ENCODE assay signal across 15 cellular contexts in genomic region chr18:39441648-39442047, GRCh38.
DNase-seq lines count a peak whose midpoint lies in the region; ATAC-seq, FAIRE-seq and TF ChIP-seq lines count a peak whose summit lies in the region.
"Had no signal": no experiment of that assay in that cellular context is flagged by ENCODE, and none has a peak within 500 bp of the region (broad histone marks: within the 10 kb centered on the region; RNA-seq: fewer than 3 reads in every experiment).

No MANE protein-coding gene starts in this region.

- WGBS in sigmoid colon, 2 donors: 88 to 91% methylated on average over 2 of the region's 2 CpGs

- H3K36me3 ChIP-seq in bronchial epithelial cell (ENCODE audit: control insufficient read depth, insufficient read depth, low read length) (no peaks in the 10 kb centered on the region), neural progenitor cell (no peaks in the 10 kb centered on the region), sigmoid colon (no peaks in the 10 kb centered on the region)
- H3K36me3 ChIP-seq: BLaER1 had no signal

- no peak for FAIRE-seq in bronchial epithelial cell (lab: Jason Lieb, UNC)
- FAIRE-seq: GM12891, H1 had no signal

- H3K4me3 Mint-ChIP-seq in neural progenitor cell: no peak overlapping the region
- H3K4me3 Mint-ChIP-seq: CD14-positive monocyte; CD4-positive, alpha-beta memory T cell; H9 had no signal

- no peaks in the 10 kb centered on the region for H4K20me1 ChIP-seq in neural progenitor cell (ENCODE audit: low read depth)
- H4K20me1 ChIP-seq: BLaER1 had no signal

- intact Hi-C loops in sigmoid colon (cut with DNase I): no loop called here

- H3K27me3 ChIP-seq in bronchial epithelial cell (ENCODE audit: control insufficient read depth, insufficient read depth, low read length) (no peaks in the 10 kb centered on the region), neural progenitor cell (no peaks in the 10 kb centered on the region), sigmoid colon (no peaks in the 10 kb centered on the region)
- H3K27me3 ChIP-seq: BLaER1 had no signal

- no peak overlapping the region for H3K27ac ChIP-seq in neural progenitor cell
- H3K27ac ChIP-seq in sigmoid colon: no peak overlapping the region
- H3K27ac ChIP-seq: 22Rv1, BLaER1 had no signal

- H3F3A ChIP-seq in neural progenitor cell (ENCODE audit: low read depth): no peaks in the 10 kb centered on the region

- no peak overlapping the region for H3K4me2 ChIP-seq in neural progenitor cell
- H3K4me2 ChIP-seq: BLaER1 had no signal

- no peak overlapping the region for H3K27ac Mint-ChIP-seq in neural progenitor cell
- H3K27ac Mint-ChIP-seq: CD14-positive monocyte; CD4-positive, alpha-beta memory T cell had no signal

- H3K4me1 ChIP-seq in neural progenitor cell (peaks cover 9% of the 10 kb centered on the region), sigmoid colon (no peaks in the 10 kb centered on the region)

- no peak for TF ChIP-seq EP300 in sigmoid colon (IDR thresholded peaks at IDR 0.05)

- H3K9me3 Mint-ChIP-seq in neural progenitor cell: peaks cover 4% of the 10 kb centered on the region

- no peaks in the 10 kb centered on the region for H3K27me3 Mint-ChIP-seq in neural progenitor cell (ENCODE audit: insufficient read depth, low read depth)
- H3K27me3 Mint-ChIP-seq: CD4-positive, alpha-beta memory T cell had no signal

- no peak overlapping the region for H3K9ac ChIP-seq in neural progenitor cell
- H3K9ac ChIP-seq: BLaER1 had no signal

- TF ChIP-seq CTCF in bronchial epithelial cell (IDR thresholded peaks at IDR 0.05; ENCODE audit: insufficient read depth, low read length, severe bottlenecking) (no peak), neural progenitor cell (IDR thresholded peaks at IDR 0.05) (no peak), sigmoid colon (IDR thresholded peaks at IDR 0.05) (no peak)

- H3K4me1 Mint-ChIP-seq in neural progenitor cell: no peaks in the 10 kb centered on the region
- H3K4me1 Mint-ChIP-seq: CD4-positive, alpha-beta memory T cell had no signal

- no peak overlapping the region for H3K4me3 ChIP-seq in bronchial epithelial cell (ENCODE audit: low read depth, low read length)
- no peak overlapping the region for H3K4me3 ChIP-seq in neural progenitor cell
- H3K4me3 ChIP-seq in sigmoid colon: no peak overlapping the region
- H3K4me3 ChIP-seq: BLaER1 had no signal

- peak; percentile 11 for DNase-seq in DMS53 (lab: John Stamatoyannopoulos, UW)
- no peak for DNase-seq in DMS53 treated with DMSO at 0.1 percent for 48 hours (lab: John Stamatoyannopoulos, UW; ENCODE audit: unreplicated experiment)
- peak; percentile 21 for DNase-seq in NCI-H69 (lab: John Stamatoyannopoulos, UW)
- DNase-seq in bronchial epithelial cell (ENCODE audit: low read depth): peak; percentile 73
- no peak for DNase-seq in neural progenitor cell (ENCODE audit: low spot score)
- DNase-seq in sigmoid colon: no peak
- DNase-seq: CD4-positive, alpha-beta memory T cell; H9 had no signal

- H3K9me3 ChIP-seq in neural progenitor cell (ENCODE audit: low read depth): no peaks in the 10 kb centered on the region
- H3K9me3 ChIP-seq in sigmoid colon: no peaks in the 10 kb centered on the region
- H3K9me3 ChIP-seq: BLaER1 had no signal

- no peaks in the 10 kb centered on the region for H3K79me2 ChIP-seq in neural progenitor cell (ENCODE audit: low read depth)

- peak overlapping the region; percentile 18 for H2AFZ ChIP-seq in neural progenitor cell (replicated peaks)

- peaks cover 5% of the 10 kb centered on the region for H3K36me3 Mint-ChIP-seq in neural progenitor cell
- H3K36me3 Mint-ChIP-seq: CD14-positive monocyte; CD4-positive, alpha-beta memory T cell had no signal

- ATAC-seq in GM18498 (IDR thresholded peaks at IDR 0.05; ENCODE audit: unreplicated experiment) (no peak), GM21390 (IDR thresholded peaks at IDR 0.05; ENCODE audit: unreplicated experiment) (no peak)

- no peak for TF ChIP-seq POLR2A in sigmoid colon (IDR thresholded peaks at IDR 0.05)

Comparison
In these comparisons a context has a peak if more than half of its experiments do, and no peak if none do; other contexts are left out.
1. DNase-seq: peak in DMS53 (single experiment), NCI-H69 (single experiment) and bronchial epithelial cell (single experiment); none in DMS53 treated with DMSO at 0.1 percent for 48 hours (single experiment), neural progenitor cell (single experiment) and sigmoid colon (single experiment).